ENCODE assay signal across 8 cellular contexts in genomic region chr14:103594265-103594664, GRCh38. TPM values are rescaled to one million over a fixed set of nuclear protein-coding genes. Genes with fewer than 3 reads are reported as not detected.
DNase-seq lines count a peak whose midpoint lies in the region; ATAC-seq and TF ChIP-seq lines count a peak whose summit lies in the region.

No MANE protein-coding gene starts in this region.

- TF ChIP-seq CTCF in vagina (IDR thresholded peaks at IDR 0.05) (no peak), osteoblast (IDR thresholded peaks at IDR 0.05; ENCODE audit: extremely low read depth, low read depth, low read length) (no peak)

- H3K27me3 ChIP-seq in vagina (no peaks in the 10 kb centered on the region), osteoblast (ENCODE audit: insufficient read depth, low read length) (no peaks in the 10 kb centered on the region)

- H2AFZ ChIP-seq in osteoblast (ENCODE audit: low read length): no peak overlapping the region

- H3K9me3 ChIP-seq in vagina (no peaks in the 10 kb centered on the region), osteoblast (ENCODE audit: low read depth, low read length) (no peaks in the 10 kb centered on the region)

- peak; percentile 13 for DNase-seq in LHCN-M2 (ENCODE audit: low read depth)
- DNase-seq in SHP77 treated with DMSO at 0.1 percent for 48 hours (lab: John Stamatoyannopoulos, UW): peak; percentile 32
- peak; percentile 62 to 94 (median 84) for DNase-seq in head of caudate nucleus
- peak; percentile 76 for DNase-seq in sciatic nerve (ENCODE audit: low spot score)
- no peak for DNase-seq in vagina (ENCODE audit: extremely low spot score in 2 of 2)
- no peak for DNase-seq in GDM1 (lab: John Stamatoyannopoulos, UW)
- no peak for DNase-seq in osteoblast (ENCODE audit: insufficient read length, low spot score, missing footprints)

- H4K20me1 ChIP-seq in osteoblast (ENCODE audit: insufficient read depth, low read length): peaks cover 7% of the 10 kb centered on the region

- H3K27ac ChIP-seq in vagina (no peak overlapping the region), osteoblast (ENCODE audit: low read depth, low read length) (no peak overlapping the region)

- H3K4me1 ChIP-seq in vagina: no peaks in the 10 kb centered on the region
- H3K4me1 ChIP-seq in osteoblast (ENCODE audit: insufficient read depth, low read length): peaks cover 12% of the 10 kb centered on the region

- intact Hi-C loops in head of caudate nucleus (cut with DNase I) (no loop called here), sciatic nerve (cut with DNase I) (no loop called here), vagina (cut with DNase I) (no loop called here)

- no peak overlapping the region for H3K4me3 ChIP-seq in vagina
- H3K4me3 ChIP-seq in osteoblast (ENCODE audit: insufficient read depth, low read length): no peak overlapping the region

- ATAC-seq in sciatic nerve: peak; percentile 95
- no peak for ATAC-seq in HG03442 (IDR thresholded peaks at IDR 0.05; ENCODE audit: unreplicated experiment)

- H3K36me3 ChIP-seq in vagina (no peaks in the 10 kb centered on the region), osteoblast (ENCODE audit: insufficient read depth, low read length) (peaks cover 12% of the 10 kb centered on the region)

- TF ChIP-seq POLR2A in vagina (IDR thresholded peaks at IDR 0.05): no peak

- no peak overlapping the region for H3K4me2 ChIP-seq in osteoblast (ENCODE audit: insufficient read depth, low read length)

- H3K79me2 ChIP-seq in osteoblast (ENCODE audit: insufficient read depth, low read length): no peaks in the 10 kb centered on the region

RNA-seq across cellular contexts. Expression of gene COA8, which starts 31.5 kb away (rescaled TPM):
- total RNA-seq in LHCN-M2 (2014; rRNA removed) (43.7 and 59.7 TPM in 2 replicates), sciatic nerve (37.4 TPM), vagina (17.2 TPM), osteoblast (23.0 and 24.6 TPM in 2 replicates)
- polyA plus RNA-seq in LHCN-M2 (2012): 53.2 TPM

RNA-seq across cellular contexts. Expression of gene BAG5, which starts 31.8 kb away (rescaled TPM):
- 33.0 and 33.8 TPM in 2 replicates for total RNA-seq in LHCN-M2 (2014; rRNA removed)
- 10.6 TPM for polyA plus RNA-seq in LHCN-M2 (2012)
- 30.3 TPM for total RNA-seq in sciatic nerve
- total RNA-seq in vagina: 21.6 TPM
- 28.6 and 30.8 TPM in 2 replicates for total RNA-seq in osteoblast

RNA-seq across cellular contexts. Expression of gene KLC1, which starts 34.7 kb away (rescaled TPM):
- total RNA-seq in LHCN-M2 (2014; rRNA removed) (258 and 283 TPM in 2 replicates), sciatic nerve (303 TPM), vagina (322 TPM), osteoblast (198 and 205 TPM in 2 replicates)
- polyA plus RNA-seq in LHCN-M2 (2012): 86.7 TPM

Comparison
In these comparisons a context has a peak if more than half of its experiments do, and no peak if none do; other contexts are left out.
1. DNase-seq: peak in LHCN-M2 (single experiment), SHP77 treated with DMSO at 0.1 percent for 48 hours (single experiment), head of caudate nucleus (42 of 42) and sciatic nerve (single experiment); none in vagina (0 of 2), GDM1 (single experiment) and osteoblast (single experiment).